ENCODE assay signal across 40 cellular contexts in the genomic region with DNA sequence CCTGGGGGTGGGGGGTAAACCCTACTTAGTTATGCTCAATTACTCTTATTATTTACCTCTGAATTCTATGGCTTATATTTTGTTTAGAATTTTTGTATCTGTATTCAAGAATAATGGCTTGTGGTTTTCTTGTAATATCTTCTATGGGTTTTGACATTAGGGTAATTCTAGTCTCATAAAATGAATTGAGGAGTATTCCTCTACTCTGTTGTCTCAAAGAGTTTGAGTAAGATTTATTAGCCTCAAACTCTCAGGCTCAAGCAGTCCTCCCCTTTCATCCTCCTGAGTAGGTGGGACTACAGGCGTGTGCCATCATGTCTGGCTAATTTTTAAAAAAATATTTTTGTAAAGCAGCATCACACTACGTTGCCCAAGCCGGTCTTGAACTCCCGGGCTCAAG. TPM values are rescaled to one million over a fixed set of nuclear protein-coding genes. Genes with fewer than 3 reads are reported as not detected.
"Had no signal": no experiment of that assay in that cellular context is flagged by ENCODE, and none has a peak within 500 bp of the region (broad histone marks: within the 10 kb centered on the region; RNA-seq: fewer than 3 reads in every experiment).

No MANE protein-coding gene starts in this region.

- H3K4me3 ChIP-seq: MG63 had no signal

- DNase-seq: Karpas-422, Kasumi-1, MG63, MM.1S, MV-4-11, NCI-H1048, NCI-H1092, NCI-H1092 treated with DMSO at 0.1 percent for 48 hours, NCI-H1105, NCI-H1105 treated with DMSO at 0.1 percent for 48 hours, NCI-H1417, NCI-H1417 treated with DMSO at 0.1 percent for 48 hours, NCI-H1436, NCI-H1436 treated with DMSO at 0.1 percent for 48 hours, NCI-H146, NCI-H1694, NCI-H1694 treated with DMSO at 0.1 percent for 48 hours, NCI-H187, NCI-H187 treated with DMSO at 0.1 percent for 48 hours, NCI-H1930, NCI-H2029, NCI-H2029 treated with DMSO at 0.1 percent for 48 hours, NCI-H2081, NCI-H2081 treated with DMSO at 0.1 percent for 48 hours, NCI-H2107, NCI-H2171, NCI-H2171 treated with DMSO at 0.1 percent for 48 hours, NCI-H2227 treated with DMSO at 0.1 percent for 48 hours, NCI-H226, NCI-H345, NCI-H446, NCI-H446 treated with DMSO at 0.1 percent for 48 hours, NCI-H510A, NCI-H510A treated with DMSO at 0.1 percent for 48 hours, NCI-H524, NCI-H524 treated with DMSO at 0.1 percent for 48 hours had no signal

- H3K9me3 ChIP-seq: MG63 had no signal

- H3K36me3 ChIP-seq: MG63 had no signal

RNA-seq across cellular contexts. Expression of gene UCMA, which starts 19.6 kb away (rescaled TPM):
- total RNA-seq: LHCN-M2, M059J, MCF 10A, NCI-H460 had no signal
